33 cellular contexts compared by ENCODE assay signal in genomic region chr1:152725261-152725660, GRCh38. TPM values are rescaled to one million over a fixed set of nuclear protein-coding genes. Genes with fewer than 3 reads are reported as not detected.
"Had no signal": no experiment of that assay in that cellular context is flagged by ENCODE, and none has a peak within 500 bp of the region (broad histone marks: within the 10 kb centered on the region; RNA-seq: fewer than 3 reads in every experiment).

No MANE protein-coding gene starts in this region.

- ATAC-seq: activated CD4-positive, alpha-beta T cell treated with anti-CD3 and anti-CD28 coated beads for 36 hours; activated CD4-positive, CD25-positive, alpha-beta regulatory T cell treated with anti-CD3 and anti-CD28 coated beads, Interleukin-2, amount 50 U/mL, for 24 hours; activated CD8-positive, alpha-beta T cell treated with anti-CD3 and anti-CD28 coated beads, Interleukin-2, amount 10 ng/mL, durations not matched to agents 7 days and 5 days; PC-3; WTC11 had no signal

- H3K27ac ChIP-seq: ascending aorta, KMS-11, SK-N-MC had no signal

- H3K27me3 ChIP-seq: ascending aorta had no signal

- DNase-seq: activated CD4-positive, alpha-beta T cell treated with anti-CD3 and anti-CD28 coated beads for 36 hours; activated CD4-positive, alpha-beta T cell treated with anti-CD3 and anti-CD28 coated beads, Interleukin-2, amount 10 ng/mL, durations not matched to agents 7 days and 5 days; activated CD4-positive, alpha-beta T cell treated with anti-CD3 and anti-CD28 coated beads, Interleukin-2, amount 50 U/mL, for 48 hours; activated CD8-positive, alpha-beta T cell treated with anti-CD3 and anti-CD28 coated beads, Interleukin-2, amount 10 ng/mL, durations not matched to agents 7 days and 5 days; activated gamma-delta T cell; activated naive CD4-positive, alpha-beta T cell treated with Interleukin-2 at 50 U/mL for 16 hours; activated naive CD8-positive, alpha-beta T cell treated with anti-CD3 and anti-CD28 coated beads, Interleukin-2, amount 10 ng/mL, durations not matched to agents 7 days and 5 days; activated T-cell treated with anti-CD3 and anti-CD28 coated beads, Interleukin-2, amount 50 U/mL, for 24 hours; amygdala; central memory CD4-positive, alpha-beta T cell; NCI-H1092 treated with DMSO at 0.1 percent for 48 hours; NCI-H1417; NCI-H146; NCI-H187; NCI-H2029 treated with DMSO at 0.1 percent for 48 hours; NCI-H2107; NCI-H2171; NCI-H510A; NCI-H526; NCI-H748 treated with DMSO at 0.1 percent for 48 hours; NK-92 treated with Interleukin-12 subunit alpha and Interleukin-12 subunit beta, amount 100 ng/mL, for 24 hours; PC-3; Right ventricle myocardium superior had no signal

- FAIRE-seq: RCC 7860 had no signal

- H3K9ac ChIP-seq: KMS-11 had no signal

- H3K9me3 ChIP-seq: ascending aorta had no signal

- H3K36me3 ChIP-seq: ascending aorta had no signal

- H3K4me3 ChIP-seq: ascending aorta, SK-N-MC had no signal

- H3K4me2 ChIP-seq: KMS-11 had no signal

- H3K4me1 ChIP-seq: ascending aorta had no signal

RNA-seq across cellular contexts. Expression of gene LCE4A, which starts 17.3 kb away (rescaled TPM):
- total RNA-seq: activated CD4-positive, alpha-beta T cell treated with anti-CD3 and anti-CD28 coated beads for 36 hours; activated CD4-positive, alpha-beta T cell treated with anti-CD3 and anti-CD28 coated beads, Interleukin-2, amount 10 ng/mL, durations not matched to agents 7 days and 5 days; activated CD8-positive, alpha-beta T cell treated with anti-CD3 and anti-CD28 coated beads, Interleukin-2, amount 10 ng/mL, durations not matched to agents 7 days and 5 days; activated naive CD8-positive, alpha-beta T cell treated with anti-CD3 and anti-CD28 coated beads, Interleukin-2, amount 10 ng/mL, durations not matched to agents 7 days and 5 days; activated T-helper 2 cell treated with anti-CD3 and anti-CD28 coated beads, Interferon-gamma antibody, Interleukin-2, Interleukin-4, amounts not matched to agents 10 μg/mL and 5 μg/mL and 100 μg/mL, durations not matched to agents 14 hours and 24 hours and 36 hours; ascending aorta; LHCN-M2; PC-3; Right ventricle myocardium superior; T-helper 1 cell treated with Interleukin-12 subunit alpha and Interleukin-12 subunit beta and Interleukin-4 antibody, amounts not matched to agents 30 ng/mL and 1 ng/mL, for 36 hours; WTC11 had no signal
- polyA plus RNA-seq: adipose tissue had no signal

RNA-seq across cellular contexts. Expression of gene LCE2A, which starts 27.1 kb away (rescaled TPM):
- total RNA-seq: activated CD4-positive, alpha-beta T cell treated with anti-CD3 and anti-CD28 coated beads for 36 hours; activated CD4-positive, alpha-beta T cell treated with anti-CD3 and anti-CD28 coated beads, Interleukin-2, amount 10 ng/mL, durations not matched to agents 7 days and 5 days; activated CD8-positive, alpha-beta T cell treated with anti-CD3 and anti-CD28 coated beads, Interleukin-2, amount 10 ng/mL, durations not matched to agents 7 days and 5 days; activated naive CD8-positive, alpha-beta T cell treated with anti-CD3 and anti-CD28 coated beads, Interleukin-2, amount 10 ng/mL, durations not matched to agents 7 days and 5 days; activated T-helper 2 cell treated with anti-CD3 and anti-CD28 coated beads, Interferon-gamma antibody, Interleukin-2, Interleukin-4, amounts not matched to agents 10 μg/mL and 5 μg/mL and 100 μg/mL, durations not matched to agents 14 hours and 24 hours and 36 hours; ascending aorta; LHCN-M2; PC-3; Right ventricle myocardium superior; T-helper 1 cell treated with Interleukin-12 subunit alpha and Interleukin-12 subunit beta and Interleukin-4 antibody, amounts not matched to agents 30 ng/mL and 1 ng/mL, for 36 hours; WTC11 had no signal
- polyA plus RNA-seq: adipose tissue had no signal

RNA-seq across cellular contexts. Expression of gene KPRP, which starts 32.6 kb away (rescaled TPM):
- total RNA-seq: activated CD4-positive, alpha-beta T cell treated with anti-CD3 and anti-CD28 coated beads for 36 hours; activated CD4-positive, alpha-beta T cell treated with anti-CD3 and anti-CD28 coated beads, Interleukin-2, amount 10 ng/mL, durations not matched to agents 7 days and 5 days; activated CD8-positive, alpha-beta T cell treated with anti-CD3 and anti-CD28 coated beads, Interleukin-2, amount 10 ng/mL, durations not matched to agents 7 days and 5 days; activated naive CD8-positive, alpha-beta T cell treated with anti-CD3 and anti-CD28 coated beads, Interleukin-2, amount 10 ng/mL, durations not matched to agents 7 days and 5 days; activated T-helper 2 cell treated with anti-CD3 and anti-CD28 coated beads, Interferon-gamma antibody, Interleukin-2, Interleukin-4, amounts not matched to agents 10 μg/mL and 5 μg/mL and 100 μg/mL, durations not matched to agents 14 hours and 24 hours and 36 hours; ascending aorta; LHCN-M2; PC-3; Right ventricle myocardium superior; T-helper 1 cell treated with Interleukin-12 subunit alpha and Interleukin-12 subunit beta and Interleukin-4 antibody, amounts not matched to agents 30 ng/mL and 1 ng/mL, for 36 hours; WTC11 had no signal
- polyA plus RNA-seq: adipose tissue had no signal

RNA-seq across cellular contexts. Expression of gene LCE2B, which starts 39.3 kb away (rescaled TPM):
- total RNA-seq: activated CD4-positive, alpha-beta T cell treated with anti-CD3 and anti-CD28 coated beads for 36 hours; activated CD4-positive, alpha-beta T cell treated with anti-CD3 and anti-CD28 coated beads, Interleukin-2, amount 10 ng/mL, durations not matched to agents 7 days and 5 days; activated CD8-positive, alpha-beta T cell treated with anti-CD3 and anti-CD28 coated beads, Interleukin-2, amount 10 ng/mL, durations not matched to agents 7 days and 5 days; activated naive CD8-positive, alpha-beta T cell treated with anti-CD3 and anti-CD28 coated beads, Interleukin-2, amount 10 ng/mL, durations not matched to agents 7 days and 5 days; activated T-helper 2 cell treated with anti-CD3 and anti-CD28 coated beads, Interferon-gamma antibody, Interleukin-2, Interleukin-4, amounts not matched to agents 10 μg/mL and 5 μg/mL and 100 μg/mL, durations not matched to agents 14 hours and 24 hours and 36 hours; ascending aorta; LHCN-M2; PC-3; Right ventricle myocardium superior; T-helper 1 cell treated with Interleukin-12 subunit alpha and Interleukin-12 subunit beta and Interleukin-4 antibody, amounts not matched to agents 30 ng/mL and 1 ng/mL, for 36 hours; WTC11 had no signal
- polyA plus RNA-seq: adipose tissue had no signal

RNA-seq across cellular contexts. Expression of gene LCE1F, which starts 49.7 kb away (rescaled TPM):
- total RNA-seq: activated CD4-positive, alpha-beta T cell treated with anti-CD3 and anti-CD28 coated beads for 36 hours; activated CD4-positive, alpha-beta T cell treated with anti-CD3 and anti-CD28 coated beads, Interleukin-2, amount 10 ng/mL, durations not matched to agents 7 days and 5 days; activated CD8-positive, alpha-beta T cell treated with anti-CD3 and anti-CD28 coated beads, Interleukin-2, amount 10 ng/mL, durations not matched to agents 7 days and 5 days; activated naive CD8-positive, alpha-beta T cell treated with anti-CD3 and anti-CD28 coated beads, Interleukin-2, amount 10 ng/mL, durations not matched to agents 7 days and 5 days; activated T-helper 2 cell treated with anti-CD3 and anti-CD28 coated beads, Interferon-gamma antibody, Interleukin-2, Interleukin-4, amounts not matched to agents 10 μg/mL and 5 μg/mL and 100 μg/mL, durations not matched to agents 14 hours and 24 hours and 36 hours; ascending aorta; LHCN-M2; PC-3; Right ventricle myocardium superior; T-helper 1 cell treated with Interleukin-12 subunit alpha and Interleukin-12 subunit beta and Interleukin-4 antibody, amounts not matched to agents 30 ng/mL and 1 ng/mL, for 36 hours; WTC11 had no signal
- polyA plus RNA-seq: adipose tissue had no signal
